ENCODE assay signal across 1 cellular context in genomic region chr12:54017845-54018607, GRCh38.
TF ChIP-seq lines count a peak whose summit lies in the region.

No MANE protein-coding gene starts in this region.

TF ChIP-seq in HEK293, 187 proteins besides CTCF, POLR2A, EP300 and RAD21 (continued from another document and continues in another):
- peak; percentile 45; the same call in 1 of the 2 replicates for TF ChIP-seq PRDM4 (tag by site-specific recombination; IDR thresholded peaks at IDR 0.05)
- TF ChIP-seq ZNF121 (tag by site-specific recombination; IDR thresholded peaks at IDR 0.05), result no peak
- no peak for TF ChIP-seq GLI4 (tag by site-specific recombination; IDR thresholded peaks at IDR 0.05)
- no peak for TF ChIP-seq ZNF354C (tag by site-specific recombination; IDR thresholded peaks at IDR 0.05; ENCODE audit: borderline replicate concordance, low read depth)
- TF ChIP-seq ZNF155 (tag by site-specific recombination; IDR thresholded peaks at IDR 0.05), result no peak
- TF ChIP-seq ZNF394 (tag by site-specific recombination; IDR thresholded peaks at IDR 0.05; ENCODE audit: borderline replicate concordance), result no peak; the same call in 1 of the 2 replicates
- no peak for TF ChIP-seq AEBP2 (tag by site-specific recombination; IDR thresholded peaks at IDR 0.05; ENCODE audit: borderline replicate concordance)
- TF ChIP-seq ZNF561 (tag by site-specific recombination; IDR thresholded peaks at IDR 0.05; ENCODE audit: borderline replicate concordance), result peak; percentile 34; the same call in 1 of the 2 replicates
- TF ChIP-seq ZNF791 (tag by site-specific recombination; IDR thresholded peaks at IDR 0.05), result no peak
- peak; percentile 6; the same call in 1 of the 2 replicates for TF ChIP-seq INSM2 (tag by site-specific recombination; IDR thresholded peaks at IDR 0.05)
- no peak for TF ChIP-seq ZBTB6 (tag by site-specific recombination; IDR thresholded peaks at IDR 0.05)
- no peak for TF ChIP-seq ZNF266 (tag by site-specific recombination; IDR thresholded peaks at IDR 0.05; ENCODE audit: low read depth)
- TF ChIP-seq ZNF423 (tag by site-specific recombination; IDR thresholded peaks at IDR 0.05), result peak; percentile 95
- TF ChIP-seq ZSCAN5A (tag by site-specific recombination; IDR thresholded peaks at IDR 0.05), result no peak
- TF ChIP-seq ZNF660 (tag by site-specific recombination; IDR thresholded peaks at IDR 0.05), result no peak; the same call in 1 of the 2 replicates
- TF ChIP-seq ZNF426 (tag by site-specific recombination; IDR thresholded peaks at IDR 0.05), result no peak
- TF ChIP-seq EGR2 (tag by site-specific recombination; IDR thresholded peaks at IDR 0.05; ENCODE audit: low read depth), result peak; percentile 93
- TF ChIP-seq ZEB2 (tag by site-specific recombination; IDR thresholded peaks at IDR 0.05), result peak; percentile 18
- no peak for TF ChIP-seq ELK4 (IDR thresholded peaks at IDR 0.05; ENCODE audit: borderline replicate concordance, low read depth, low read length)
- no peak for TF ChIP-seq ZNF302 (tag by site-specific recombination; IDR thresholded peaks at IDR 0.05; ENCODE audit: low read depth)
- no peak for TF ChIP-seq ZNF488 (tag by site-specific recombination; IDR thresholded peaks at IDR 0.05)
- TF ChIP-seq ZNF148 (tag by site-specific recombination; IDR thresholded peaks at IDR 0.05; ENCODE audit: borderline replicate concordance), result no peak
- peak; percentile 71 for TF ChIP-seq BCL11A (tag by site-specific recombination; IDR thresholded peaks at IDR 0.05; ENCODE audit: low read depth)
- TF ChIP-seq ZNF785 (tag by site-specific recombination; IDR thresholded peaks at IDR 0.05), result no peak
- no peak for TF ChIP-seq ZNF654 (tag by site-specific recombination; IDR thresholded peaks at IDR 0.05; ENCODE audit: low read depth)
- TF ChIP-seq ZNF202 (tag by site-specific recombination; IDR thresholded peaks at IDR 0.05; ENCODE audit: borderline replicate concordance), result no peak
- TF ChIP-seq ZBTB7A (tag by site-specific recombination; IDR thresholded peaks at IDR 0.05; ENCODE audit: low read depth), result no peak; the same call in 1 of the 2 replicates
- peak; percentile 81; the same call in 1 of the 2 replicates for TF ChIP-seq ZNF391 (tag by site-specific recombination; IDR thresholded peaks at IDR 0.05; ENCODE audit: borderline replicate concordance, low read depth)
- no peak for TF ChIP-seq SALL2 (tag by site-specific recombination; IDR thresholded peaks at IDR 0.05; ENCODE audit: borderline replicate concordance)
- no peak for TF ChIP-seq GLI2 (tag by site-specific recombination; IDR thresholded peaks at IDR 0.05; ENCODE audit: borderline replicate concordance, low read depth)
- no peak for TF ChIP-seq ZNF677 (tag by site-specific recombination; IDR thresholded peaks at IDR 0.05)
- TF ChIP-seq SP7 (tag by site-specific recombination; IDR thresholded peaks at IDR 0.05), result peak; percentile 56; the same call in 1 of the 2 replicates
- peak; percentile 59 for TF ChIP-seq ZNF843 (tag by site-specific recombination; IDR thresholded peaks at IDR 0.05)
- no peak for TF ChIP-seq ZNF692 (tag by site-specific recombination; IDR thresholded peaks at IDR 0.05)
- TF ChIP-seq ZNF629 (tag by site-specific recombination; IDR thresholded peaks at IDR 0.05), result peak; percentile 22; the same call in 1 of the 2 replicates
- no peak for TF ChIP-seq REPIN1 (tag by site-specific recombination; IDR thresholded peaks at IDR 0.05; ENCODE audit: low read depth)
- peak; percentile 58; the same call in 1 of the 2 replicates for TF ChIP-seq ZNF24 (tag by site-specific recombination; IDR thresholded peaks at IDR 0.05)
- no peak for TF ChIP-seq ZNF514 (tag by site-specific recombination; IDR thresholded peaks at IDR 0.05)
- TF ChIP-seq ZNF707 (tag by site-specific recombination; IDR thresholded peaks at IDR 0.05), result no peak
- peak; percentile 96 for TF ChIP-seq ZFHX2 (tag by site-specific recombination; conservative IDR thresholded peaks at IDR 0.05)
- no peak for TF ChIP-seq ZNF175 (tag by site-specific recombination; IDR thresholded peaks at IDR 0.05)
- TF ChIP-seq ZNF18 (tag by site-specific recombination; IDR thresholded peaks at IDR 0.05), result no peak
- TF ChIP-seq ZNF530 (tag by site-specific recombination; IDR thresholded peaks at IDR 0.05; ENCODE audit: low read depth), result no peak
- TF ChIP-seq ZNF670 (tag by site-specific recombination; IDR thresholded peaks at IDR 0.05; ENCODE audit: low read depth), result no peak
- 0 out of 2 replicates have a peak, but pooled peaks have one; percentile 60 for TF ChIP-seq ZNF580 (tag by site-specific recombination; IDR thresholded peaks at IDR 0.05)
- no peak for TF ChIP-seq ZNF221 (tag by site-specific recombination; IDR thresholded peaks at IDR 0.05; ENCODE audit: borderline replicate concordance)
